In genomic region chr10:103141950-103142349, GRCh38 we compare ENCODE assay signal across 20 cellular contexts.
"Had no signal": no experiment of that assay in that cellular context is flagged by ENCODE, and none has a peak within 500 bp of the region (broad histone marks: within the 10 kb centered on the region; RNA-seq: fewer than 3 reads in every experiment).

No MANE protein-coding gene starts in this region.

- H3K27ac ChIP-seq: cardiac muscle cell, hepatocyte, left lung, neutrophil, right atrium auricular region, suprapubic skin, upper lobe of left lung had no signal

- H3K36me3 ChIP-seq: cardiac muscle cell had no signal

- H3K9me3 ChIP-seq: left lung, neutrophil, right atrium auricular region, suprapubic skin, upper lobe of left lung had no signal

- H3K4me2 ChIP-seq: hepatocyte, smooth muscle cell had no signal

- H3K4me3 Mint-ChIP-seq: activated CD4-positive, alpha-beta memory T cell treated with anti-CD3 and anti-CD28 coated beads, Interleukin-2, amount 10 ng/mL, durations not matched to agents 7 days and 5 days; activated T-cell treated with anti-CD3 and anti-CD28 coated beads, Interleukin-2, amount 50 U/mL, for 4 hours; naive B cell had no signal

- H3K9me3 Mint-ChIP-seq: activated CD4-positive, alpha-beta memory T cell treated with anti-CD3 and anti-CD28 coated beads, Interleukin-2, amount 10 ng/mL, durations not matched to agents 7 days and 5 days; activated T-cell treated with anti-CD3 and anti-CD28 coated beads, Interleukin-2, amount 50 U/mL, for 4 hours; naive B cell had no signal

- H3K27ac Mint-ChIP-seq: activated CD4-positive, alpha-beta memory T cell treated with anti-CD3 and anti-CD28 coated beads, Interleukin-2, amount 10 ng/mL, durations not matched to agents 7 days and 5 days; naive B cell had no signal

- H3K27me3 Mint-ChIP-seq: activated CD4-positive, alpha-beta memory T cell treated with anti-CD3 and anti-CD28 coated beads, Interleukin-2, amount 10 ng/mL, durations not matched to agents 7 days and 5 days; naive B cell had no signal

- DNase-seq: activated CD4-positive, alpha-beta memory T cell treated with anti-CD3 and anti-CD28 coated beads, Interleukin-2, amount 10 ng/mL, durations not matched to agents 7 days and 5 days; activated effector memory CD4-positive, alpha-beta T cell treated with Interleukin-2 at 50 U/mL for 16 hours; activated naive CD4-positive, alpha-beta T cell treated with anti-CD3 and anti-CD28 coated beads, Interleukin-2, amount 50 U/mL, for 16 hours; activated T-cell treated with anti-CD3 and anti-CD28 coated beads, Interleukin-2, amount 50 U/mL, for 4 hours; erythroblast; islet precursor cell; left lung; mammary epithelial cell; naive B cell; stimulated activated CD4-positive, alpha-beta T cell treated with anti-CD3 and anti-CD28 coated beads, Interleukin-4, amount 100 ng/mL, for 4 hours; stimulated activated CD8-positive, alpha-beta memory T cell treated with anti-CD3 and anti-CD28 coated beads, Interleukin-4, amount 100 ng/mL, for 48 hours; stimulated activated naive CD8-positive, alpha-beta T cell treated with anti-CD3 and anti-CD28 coated beads, Interleukin-15, Interleukin-2, amounts not matched to agents 100 U/mL and 50 U/mL, for 24 hours; T-helper 1 cell; upper lobe of left lung had no signal

- H3K4me3 ChIP-seq: cardiac muscle cell, hepatocyte, left lung, right atrium auricular region, smooth muscle cell, suprapubic skin, upper lobe of left lung had no signal

- ATAC-seq: activated T-cell treated with anti-CD3 and anti-CD28 coated beads, Interleukin-2, amount 50 U/mL, for 4 hours; left lung; stimulated activated naive CD8-positive, alpha-beta T cell treated with anti-CD3 and anti-CD28 coated beads, Interleukin-15, Interleukin-2, amounts not matched to agents 100 U/mL and 50 U/mL, for 24 hours had no signal

- H2AFZ ChIP-seq: hepatocyte had no signal

- H3K27me3 ChIP-seq: cardiac muscle cell, hepatocyte, left lung, neutrophil, right atrium auricular region, suprapubic skin, upper lobe of left lung had no signal
